ENCODE assay signal across 1 cellular context in the genomic region with DNA sequence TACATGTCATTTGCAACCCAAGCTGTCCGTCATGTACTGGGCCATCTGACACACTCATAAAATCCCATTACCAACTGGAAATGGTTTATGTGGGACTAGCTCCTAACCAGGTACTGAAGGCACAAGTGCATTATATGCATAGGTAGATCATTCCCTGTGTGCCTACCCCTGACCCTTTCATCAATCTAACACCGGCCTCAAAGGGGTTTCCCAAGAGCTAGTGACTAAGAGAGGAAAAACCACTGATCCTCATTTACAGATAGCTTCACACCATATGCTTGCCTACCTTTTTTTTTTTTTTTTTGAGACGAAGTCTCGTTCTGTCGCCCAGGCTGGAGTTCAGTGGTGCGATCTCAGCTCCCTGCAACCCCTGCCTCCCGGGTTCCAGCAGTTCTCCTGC.
TF ChIP-seq lines count a peak whose summit lies in the region.

No MANE protein-coding gene starts in this region.

TF ChIP-seq in WTC11, 78 proteins besides CTCF, POLR2A, EP300 and RAD21 (continued from another document):
- TF ChIP-seq, protein P1, sequence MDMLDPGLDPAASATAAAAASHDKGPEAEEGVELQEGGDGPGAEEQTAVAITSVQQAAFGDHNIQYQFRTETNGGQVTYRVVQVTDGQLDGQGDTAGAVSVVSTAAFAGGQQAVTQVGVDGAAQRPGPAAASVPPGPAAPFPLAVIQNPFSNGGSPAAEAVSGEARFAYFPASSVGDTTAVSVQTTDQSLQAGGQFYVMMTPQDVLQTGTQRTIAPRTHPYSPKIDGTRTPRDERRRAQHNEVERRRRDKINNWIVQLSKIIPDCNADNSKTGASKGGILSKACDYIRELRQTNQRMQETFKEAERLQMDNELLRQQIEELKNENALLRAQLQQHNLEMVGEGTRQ (CRISPR knock-in tag; IDR thresholded peaks at IDR 0.05), result no peak
- TF ChIP-seq GTF2I (CRISPR knock-in tag; conservative IDR thresholded peaks at IDR 0.05) (no peak), HMGA2 (CRISPR knock-in tag; IDR thresholded peaks at IDR 0.05) (no peak), ZNF219 (CRISPR knock-in tag; IDR thresholded peaks at IDR 0.05; ENCODE audit: borderline replicate concordance) (no peak), ZNF317 (CRISPR knock-in tag; IDR thresholded peaks at IDR 0.05; ENCODE audit: borderline replicate concordance, low read depth) (no peak), TEAD4 (CRISPR knock-in tag; IDR thresholded peaks at IDR 0.05) (no peak), RELA (CRISPR knock-in tag; IDR thresholded peaks at IDR 0.05; ENCODE audit: borderline replicate concordance) (no peak)
- TF ChIP-seq, protein P2, sequence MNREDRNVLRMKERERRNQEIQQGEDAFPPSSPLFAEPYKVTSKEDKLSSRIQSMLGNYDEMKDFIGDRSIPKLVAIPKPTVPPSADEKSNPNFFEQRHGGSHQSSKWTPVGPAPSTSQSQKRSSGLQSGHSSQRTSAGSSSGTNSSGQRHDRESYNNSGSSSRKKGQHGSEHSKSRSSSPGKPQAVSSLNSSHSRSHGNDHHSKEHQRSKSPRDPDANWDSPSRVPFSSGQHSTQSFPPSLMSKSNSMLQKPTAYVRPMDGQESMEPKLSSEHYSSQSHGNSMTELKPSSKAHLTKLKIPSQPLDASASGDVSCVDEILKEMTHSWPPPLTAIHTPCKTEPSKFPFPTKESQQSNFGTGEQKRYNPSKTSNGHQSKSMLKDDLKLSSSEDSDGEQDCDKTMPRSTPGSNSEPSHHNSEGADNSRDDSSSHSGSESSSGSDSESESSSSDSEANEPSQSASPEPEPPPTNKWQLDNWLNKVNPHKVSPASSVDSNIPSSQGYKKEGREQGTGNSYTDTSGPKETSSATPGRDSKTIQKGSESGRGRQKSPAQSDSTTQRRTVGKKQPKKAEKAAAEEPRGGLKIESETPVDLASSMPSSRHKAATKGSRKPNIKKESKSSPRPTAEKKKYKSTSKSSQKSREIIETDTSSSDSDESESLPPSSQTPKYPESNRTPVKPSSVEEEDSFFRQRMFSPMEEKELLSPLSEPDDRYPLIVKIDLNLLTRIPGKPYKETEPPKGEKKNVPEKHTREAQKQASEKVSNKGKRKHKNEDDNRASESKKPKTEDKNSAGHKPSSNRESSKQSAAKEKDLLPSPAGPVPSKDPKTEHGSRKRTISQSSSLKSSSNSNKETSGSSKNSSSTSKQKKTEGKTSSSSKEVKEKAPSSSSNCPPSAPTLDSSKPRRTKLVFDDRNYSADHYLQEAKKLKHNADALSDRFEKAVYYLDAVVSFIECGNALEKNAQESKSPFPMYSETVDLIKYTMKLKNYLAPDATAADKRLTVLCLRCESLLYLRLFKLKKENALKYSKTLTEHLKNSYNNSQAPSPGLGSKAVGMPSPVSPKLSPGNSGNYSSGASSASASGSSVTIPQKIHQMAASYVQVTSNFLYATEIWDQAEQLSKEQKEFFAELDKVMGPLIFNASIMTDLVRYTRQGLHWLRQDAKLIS (CRISPR knock-in tag; IDR thresholded peaks at IDR 0.05; ENCODE audit: borderline replicate concordance), result no peak
